Comparison of ENCODE assay signal across 17 cellular contexts in the genomic region with DNA sequence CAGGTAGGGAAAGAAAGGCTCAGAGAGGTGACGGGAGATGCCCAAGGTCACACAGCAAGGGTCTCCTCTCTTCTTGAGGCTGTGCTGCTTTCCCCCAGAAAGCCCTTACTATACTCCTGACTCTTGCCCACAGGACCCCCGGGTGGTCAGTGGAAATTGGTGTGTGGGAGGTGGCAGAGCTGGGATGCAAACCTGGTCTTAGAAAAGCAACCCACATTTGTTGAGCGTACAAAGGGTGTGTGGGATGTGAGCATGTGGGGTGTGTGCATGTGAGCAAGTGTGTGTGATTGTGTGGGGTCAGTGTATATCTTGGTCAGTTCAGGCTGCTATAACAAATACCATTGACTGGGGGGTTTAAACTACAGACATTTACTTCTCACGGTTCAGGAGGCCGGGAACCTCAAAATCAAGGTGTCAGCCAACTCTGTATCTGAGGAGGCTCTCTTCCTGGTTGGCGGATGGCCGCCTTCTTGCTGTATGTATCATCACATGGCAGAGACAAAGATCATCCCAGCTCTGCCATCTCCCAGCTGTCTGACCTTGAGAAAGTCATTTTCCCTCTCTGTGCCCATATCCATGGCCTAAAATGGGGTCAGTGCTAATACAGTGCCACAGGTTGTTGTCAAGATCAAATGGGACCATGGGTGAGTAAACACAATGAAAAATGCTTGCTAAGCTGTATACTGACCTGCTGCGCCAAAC.
"Had no signal": no experiment of that assay in that cellular context is flagged by ENCODE, and none has a peak within 500 bp of the region (broad histone marks: within the 10 kb centered on the region; RNA-seq: fewer than 3 reads in every experiment).

No MANE protein-coding gene starts in this region.

- H3K36me3 ChIP-seq: left lung, sigmoid colon, spleen, thyroid gland had no signal

- H3K9me3 ChIP-seq: left lung, sigmoid colon, spleen, thyroid gland had no signal

- DNase-seq: activated CD4-positive, alpha-beta T cell treated with anti-CD3 and anti-CD28 coated beads, Interleukin-2, amount 50 U/mL, for 1 hour; activated naive CD4-positive, alpha-beta T cell; activated naive CD8-positive, alpha-beta T cell treated with anti-CD3 and anti-CD28 coated beads for 36 hours; activated T-cell treated with anti-CD3 and anti-CD28 coated beads for 4 hours; amygdala; erythroblast; foreskin melanocyte; kidney; mammary epithelial cell; sigmoid colon; stimulated activated CD4-positive, alpha-beta T cell treated with anti-CD3 and anti-CD28 coated beads, Interleukin-4, amount 100 ng/mL, for 4 hours; T-helper 1 cell; T-helper 9 cell; thyroid gland had no signal

- H3K27ac ChIP-seq: dorsolateral prefrontal cortex, left lung, sigmoid colon, spleen, thyroid gland had no signal

- H3K27me3 ChIP-seq: thyroid gland had no signal

- H3K4me3 ChIP-seq: dorsolateral prefrontal cortex, left lung, sigmoid colon, spleen, thyroid gland had no signal

- H3K4me1 ChIP-seq: left lung, sigmoid colon, spleen, thyroid gland had no signal
